In the genomic region with DNA sequence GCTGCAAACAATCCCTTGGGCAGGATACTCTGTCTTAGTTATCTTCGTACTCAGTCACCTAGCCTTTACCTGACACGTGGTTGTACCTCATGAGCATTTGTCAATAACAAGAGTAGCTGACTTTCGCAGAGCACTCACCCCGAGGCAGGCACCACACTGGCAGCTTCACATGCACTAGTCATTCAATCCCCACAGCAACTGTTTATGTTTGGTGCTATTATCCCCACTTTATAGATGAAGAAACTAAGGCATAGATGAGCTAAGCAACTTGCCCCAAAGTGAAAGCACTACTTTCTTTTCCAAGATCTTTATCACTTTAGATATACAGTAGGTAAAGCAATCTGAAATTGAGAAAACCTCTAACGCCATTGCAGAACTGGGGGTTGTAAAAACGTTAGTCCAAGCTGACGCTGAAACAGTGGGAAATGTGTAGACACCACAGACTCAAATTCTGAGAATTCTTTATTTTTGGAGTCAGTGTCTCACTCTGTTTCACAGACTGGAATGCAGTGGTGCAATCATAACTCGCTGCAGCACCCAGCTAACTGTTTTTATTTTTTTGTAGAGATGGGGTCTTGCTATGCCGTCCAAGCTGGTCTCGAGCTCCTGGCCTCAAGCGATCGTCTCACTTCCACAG, we compare ENCODE assay signal across 14 cellular contexts.
DNase-seq lines count a peak whose midpoint lies in the region; ATAC-seq, FAIRE-seq and TF ChIP-seq lines count a peak whose summit lies in the region.
"Had no signal": no experiment of that assay in that cellular context is flagged by ENCODE, and none has a peak within 500 bp of the region (broad histone marks: within the 10 kb centered on the region; RNA-seq: fewer than 3 reads in every experiment).

No MANE protein-coding gene starts in this region.

- POLR2A ChIA-PET in MCF 10A (lab: Yijun Ruan, JAX) = interaction anchor here (0.5 to 2.7 kb wide), 17 partner anchors 13 to 283 kb away, joined by 3 to 23 read pairs (median 7); no protein-coding TSS in a partner anchor

- no peak for TF ChIP-seq POLR2A in suprapubic skin (IDR thresholded peaks at IDR 0.05)

- no peaks in the 10 kb centered on the region for H3K36me3 Mint-ChIP-seq in MCF 10A (ENCODE audit: insufficient read depth, unreplicated experiment)
- H3K36me3 Mint-ChIP-seq in activated naive CD8-positive, alpha-beta T cell = peaks cover 3% of the 10 kb centered on the region

- no peaks in the 10 kb centered on the region for H3K36me3 ChIP-seq in mammary epithelial cell (ENCODE audit: insufficient read depth, low read length)
- H3K36me3 ChIP-seq in kidney (ENCODE audit: control insufficient read depth in 1 of 2, insufficient read depth in 2 of 2, low read length in 2 of 2) = no peaks in the 10 kb centered on the region
- no peaks in the 10 kb centered on the region for H3K36me3 ChIP-seq in suprapubic skin
- H3K36me3 ChIP-seq: BE2C, MG63 had no signal

- CTCF ChIA-PET in MCF 10A (lab: Yijun Ruan, JAX) = interaction anchor here (0.6 to 1.3 kb wide), 5 partner anchors 10 to 221 kb away, joined by 3 to 5 read pairs (median 3); no protein-coding TSS in a partner anchor
- CTCF ChIA-PET in mammary epithelial cell (lab: Charles Lee; ENCODE audit: low non-redundant PET) = no interaction called here

- no peaks in the 10 kb centered on the region for H3K27me3 Mint-ChIP-seq in MCF 10A (ENCODE audit: insufficient read depth, unreplicated experiment)
- H3K27me3 Mint-ChIP-seq in activated naive CD8-positive, alpha-beta T cell = no peaks in the 10 kb centered on the region

- H3K27ac ChIP-seq in mammary epithelial cell (ENCODE audit: insufficient read depth, low read depth, low read length) = no peak overlapping the region
- peak overlapping the region; percentile 66 to 72 for H3K27ac ChIP-seq in kidney (ENCODE audit: low read depth in 2 of 2, low read length in 2 of 2)
- H3K27ac ChIP-seq in suprapubic skin = peak overlapping the region; percentile 88

- H3K4me1 ChIP-seq in mammary epithelial cell (ENCODE audit: insufficient read depth, low read length) (peaks cover 19% of the 10 kb centered on the region), kidney (ENCODE audit: control insufficient read depth in 1 of 2, insufficient read depth in 1 of 2, low read depth in 1 of 2, low read length in 2 of 2) (peaks cover 6 to 14% of the 10 kb centered on the region in 2 donors), suprapubic skin (peaks cover 20% of the 10 kb centered on the region)
- H3K4me1 ChIP-seq: BE2C had no signal

- TF ChIP-seq CTCF in MCF 10A (IDR thresholded peaks at IDR 0.05; ENCODE audit: unreplicated experiment) (no peak), mammary epithelial cell (conservative IDR thresholded peaks at IDR 0.05 in 1 of 2, IDR thresholded peaks at IDR 0.05 in 1 of 2; ENCODE audit: extremely low read depth in 1 of 2, insufficient read depth in 1 of 2, low read depth in 1 of 2, low read length in 2 of 2) (no peak), kidney (IDR thresholded peaks at IDR 0.05; ENCODE audit: borderline replicate concordance, extremely low read depth, insufficient read depth) (no peak), suprapubic skin (IDR thresholded peaks at IDR 0.05) (no peak)

- H3K9me3 ChIP-seq in mammary epithelial cell (replicated peaks; ENCODE audit: insufficient read depth, low read length) (no peaks in the 10 kb centered on the region), kidney (ENCODE audit: control insufficient read depth in 1 of 2, low read length in 2 of 2) (no peaks in the 10 kb centered on the region), suprapubic skin (no peaks in the 10 kb centered on the region)
- H3K9me3 ChIP-seq: BE2C, MG63 had no signal

- dilution Hi-C loops in mammary epithelial cell (cut with HindIII; ENCODE audit: low sequenced_read_pairs) = no loop called here

- H3K27ac Mint-ChIP-seq in MCF 10A (ENCODE audit: low read depth, unreplicated experiment) = peak overlapping the region; percentile 95
- H3K27ac Mint-ChIP-seq in activated naive CD8-positive, alpha-beta T cell = peak overlapping the region; percentile 87

- H4K20me1 ChIP-seq in mammary epithelial cell (ENCODE audit: insufficient read depth, low read length) = no peaks in the 10 kb centered on the region

- H3K4me2 ChIP-seq in mammary epithelial cell (ENCODE audit: insufficient read depth, low read depth, low read length) = no peak overlapping the region

- H2AFZ ChIP-seq in mammary epithelial cell (ENCODE audit: low read depth, low read length) = no peak overlapping the region

- BruUV-seq in MCF 10A (replicated peaks; lab: Mats Ljungman, UMichigan) = no TSS peak
- BruUV-seq in mammary epithelial cell (replicated peaks; lab: Mats Ljungman, UMichigan) = no TSS peak

- TF ChIP-seq EP300 in suprapubic skin (IDR thresholded peaks at IDR 0.05) = no peak

- no peak overlapping the region for H3K9ac ChIP-seq in mammary epithelial cell (ENCODE audit: insufficient read depth, low read length)
- H3K9ac ChIP-seq in kidney (ENCODE audit: low read length in 2 of 2) = no peak overlapping the region

- intact Hi-C loops in MCF 10A (cut with micrococcal nuclease) = no loop called here
- intact Hi-C loops in mammary epithelial cell (cut with micrococcal nuclease) = loop anchor here (5.0 kb wide), 1 partner anchor 112 kb away; no protein-coding TSS in a partner anchor
- intact Hi-C loops in kidney (cut with DNase I) = no loop called here

- no peaks in the 10 kb centered on the region for H3K79me2 ChIP-seq in mammary epithelial cell (ENCODE audit: insufficient read depth, low read length)

- no peak for ATAC-seq in GM21515 (IDR thresholded peaks at IDR 0.05; ENCODE audit: unreplicated experiment)

- FAIRE-seq in kidney (lab: Jason Lieb, UNC) = no peak
- FAIRE-seq: islet of Langerhans had no signal

- peaks cover 38% of the 10 kb centered on the region for H3K4me1 Mint-ChIP-seq in MCF 10A (ENCODE audit: insufficient read depth, unreplicated experiment)
- peaks cover 69% of the 10 kb centered on the region for H3K4me1 Mint-ChIP-seq in activated naive CD8-positive, alpha-beta T cell (ENCODE audit: low read depth)

- in situ Hi-C loops in mammary epithelial cell (cut with MboI; ENCODE audit: low sequenced_read_pairs in 2 of 2) = no loop called here

- H3K4me3 Mint-ChIP-seq in MCF 10A (ENCODE audit: unreplicated experiment) = no peak overlapping the region
- H3K4me3 Mint-ChIP-seq in activated naive CD8-positive, alpha-beta T cell = peak overlapping the region; percentile 27

- H3K9me3 Mint-ChIP-seq in MCF 10A (ENCODE audit: unreplicated experiment) = peaks cover 7% of the 10 kb centered on the region
- no peaks in the 10 kb centered on the region for H3K9me3 Mint-ChIP-seq in activated naive CD8-positive, alpha-beta T cell (ENCODE audit: low read depth)

- H3K27me3 ChIP-seq in mammary epithelial cell (ENCODE audit: insufficient read depth, low read length) (no peaks in the 10 kb centered on the region), suprapubic skin (no peaks in the 10 kb centered on the region)
- H3K27me3 ChIP-seq: BE2C, MG63 had no signal

- WGBS in mammary epithelial cell (ENCODE audit: low coverage, missing lambda C conversion rate) = 94% methylated on average over 7 of the region's 12 CpGs
- 86% methylated on average over 12 of the region's 12 CpGs for WGBS in suprapubic skin

- H3K4me3 ChIP-seq in mammary epithelial cell (replicated peaks in 1 of 3; ENCODE audit: insufficient read depth in 1 of 3, low read depth in 2 of 3, low read length in 3 of 3) = no peak overlapping the region
- no peak overlapping the region for H3K4me3 ChIP-seq in kidney (ENCODE audit: low read length in 2 of 2)
- H3K4me3 ChIP-seq in suprapubic skin = no peak overlapping the region
- H3K4me3 ChIP-seq: MG63 had no signal

- DNase-seq in MCF 10A (ENCODE audit: unreplicated experiment) (peak; percentile 65), mammary epithelial cell (no peak), kidney (no peak), suprapubic skin (ENCODE audit: low spot score in 2 of 2) (no peak), SHP77 (lab: John Stamatoyannopoulos, UW) (no peak)
- DNase-seq in effector CD8-positive, alpha-beta T cell (lab: John Stamatoyannopoulos, UW) = no peak
- DNase-seq: activated CD8-positive, alpha-beta memory T cell treated with anti-CD3 and anti-CD28 coated beads, Interleukin-2, amount 50 U/mL, for 4 hours; BE2C; effector memory CD4-positive, alpha-beta T cell; MG63; SW 1271 had no signal
